In genomic region chr5:77644443-77645157, GRCh38 we compare ENCODE assay signal across 10 cellular contexts. TPM values are rescaled to one million over a fixed set of nuclear protein-coding genes. Genes with fewer than 3 reads are reported as not detected.
A peak's percentile ranks its signal among the peaks of the same experiment; 100 is the strongest.
DNase-seq lines count a peak whose midpoint lies in the region; ATAC-seq and TF ChIP-seq lines count a peak whose summit lies in the region.
"Had no signal": no experiment of that assay in that cellular context is flagged by ENCODE, and none has a peak within 500 bp of the region (broad histone marks: within the 10 kb centered on the region; RNA-seq: fewer than 3 reads in every experiment).

No MANE protein-coding gene starts in this region.

- H3K36me3 ChIP-seq in ACC112 (ENCODE audit: insufficient read depth, low read length), result no peaks in the 10 kb centered on the region
- no peaks in the 10 kb centered on the region for H3K36me3 ChIP-seq in Panc1 (ENCODE audit: control insufficient read depth, insufficient read depth, low read length)
- no peaks in the 10 kb centered on the region for H3K36me3 ChIP-seq in iPS-18a (ENCODE audit: control insufficient read depth, low read depth, low read length)

- ATAC-seq in Panc1, result no peak

- no peaks in the 10 kb centered on the region for H3K4me1 Mint-ChIP-seq in Calu3 (ENCODE audit: low read depth, unreplicated experiment)

- H3K36me3 Mint-ChIP-seq in Calu3 (ENCODE audit: insufficient read depth, unreplicated experiment), result no peaks in the 10 kb centered on the region

- no peaks in the 10 kb centered on the region for H3K9me3 ChIP-seq in Panc1 (ENCODE audit: control insufficient read depth, insufficient read depth, low read depth, low read length)
- no peaks in the 10 kb centered on the region for H3K9me3 ChIP-seq in iPS-18a (ENCODE audit: control insufficient read depth, low read depth, low read length)

- POLR2A ChIA-PET in Panc1 (lab: Charles Lee), result no interaction called here

- H3K9me3 Mint-ChIP-seq in Calu3 (ENCODE audit: low read depth, unreplicated experiment), result no peaks in the 10 kb centered on the region

- no peaks in the 10 kb centered on the region for H3K79me2 ChIP-seq in ACC112 (ENCODE audit: control insufficient read depth, insufficient read depth, low read length, unreplicated experiment)

- CTCF ChIA-PET in Calu3 (lab: Charles Lee), result no interaction called here
- CTCF ChIA-PET in Panc1 (lab: Charles Lee), result interaction anchor here (0.6 kb wide), 1 partner anchor 653 kb away, joined by 8 read pairs; no protein-coding TSS in a partner anchor

- H3K4me3 ChIP-seq in ACC112 (ENCODE audit: low read depth, low read length) (peak overlapping the region; percentile 24; the same call in 1 of the 2 replicates), Panc1 (ENCODE audit: low read depth in 2 of 2, low read length in 2 of 2) (peak overlapping the region; percentile 21 to 35), iPS-18a (ENCODE audit: low read length) (peak overlapping the region; percentile 39)

- no peak overlapping the region for H3K9ac ChIP-seq in iPS-18a (ENCODE audit: low read length)

- H3K27ac Mint-ChIP-seq in Calu3 (ENCODE audit: unreplicated experiment), result no peak overlapping the region

- in situ Hi-C loops in Panc1 (cut with HindIII; ENCODE audit: low pct_unique_long_range_greater_than_20kb, low sequenced_read_pairs), result no loop called here

- peaks cover 96% of the 10 kb centered on the region for H3K27me3 Mint-ChIP-seq in Calu3 (ENCODE audit: unreplicated experiment)

- H2AFZ ChIP-seq in ACC112 (ENCODE audit: low read length, unreplicated experiment), result no peak overlapping the region

- no TSS peak for BruUV-seq in Calu3 (replicated peaks; lab: Mats Ljungman, UMichigan)
- no TSS peak for BruUV-seq in Panc1 (replicated peaks; lab: Mats Ljungman, UMichigan)

- H3K4me1 ChIP-seq in ACC112 (ENCODE audit: control insufficient read depth, insufficient read depth, low read length, unreplicated experiment) (peaks cover 3% of the 10 kb centered on the region), Panc1 (ENCODE audit: control insufficient read depth, insufficient read depth, low read length) (no peaks in the 10 kb centered on the region), iPS-18a (ENCODE audit: control insufficient read depth, low read depth, low read length) (peaks cover 21% of the 10 kb centered on the region)

- no peak overlapping the region for H3K27ac ChIP-seq in ACC112 (ENCODE audit: low read depth, low read length)
- no peak overlapping the region for H3K27ac ChIP-seq in Panc1 (ENCODE audit: low read length)
- H3K27ac ChIP-seq in iPS-18a (ENCODE audit: low read length), result no peak overlapping the region

- intact Hi-C loops in Calu3 (cut with micrococcal nuclease; ENCODE audit: unreplicated experiment), result loop anchor here (10.0 kb wide), 1 partner anchor 360 kb away; no protein-coding TSS in a partner anchor
- intact Hi-C loops in Panc1 (cut with micrococcal nuclease; ENCODE audit: unreplicated experiment), result no loop called here
- intact Hi-C loops in head of caudate nucleus (cut with DNase I), result loop anchor here (5.0 to 10.0 kb wide), 3 partner anchors 133 to 350 kb away; partner anchors contain the start of gene TBCA

- peak overlapping the region; percentile 49 for H3K4me3 Mint-ChIP-seq in Calu3 (ENCODE audit: low read depth, unreplicated experiment)

- DNase-seq in Calu3, result no peak
- DNase-seq in Panc1 (ENCODE audit: low read depth, low spot score), result no peak
- no peak for DNase-seq in NCI-H345 (lab: John Stamatoyannopoulos, UW)
- DNase-seq in C1 segment of cervical spinal cord (lab: John Stamatoyannopoulos, UW), result no peak
- DNase-seq in NCI-H2227 treated with DMSO at 0.1 percent for 48 hours (lab: John Stamatoyannopoulos, UW), result no peak
- no peak for DNase-seq in head of caudate nucleus

- H3K27me3 ChIP-seq in ACC112 (ENCODE audit: insufficient read depth, low read length), result peaks cover 98% of the 10 kb centered on the region
- H3K27me3 ChIP-seq in Panc1 (ENCODE audit: control insufficient read depth, insufficient read depth, low read length), result peaks cover 19% of the 10 kb centered on the region
- H3K27me3 ChIP-seq in iPS-18a (ENCODE audit: control insufficient read depth, insufficient read depth, low read length), result peaks cover 100% of the 10 kb centered on the region

- no peak for TF ChIP-seq CTCF in Calu3 (IDR thresholded peaks at IDR 0.05; ENCODE audit: unreplicated experiment)
- TF ChIP-seq CTCF in Panc1 (IDR thresholded peaks at IDR 0.05), result no peak

RNA-seq across cellular contexts. Expression of gene OTP, which starts 6.1 kb away (rescaled TPM):
- total RNA-seq in Calu3 (2022) (0.12 TPM in 1 of 2 replicates, not detected in the other), Panc1 (2021; ENCODE audit: unreplicated experiment) (0.05 TPM)
- polyA plus RNA-seq in Panc1 (2012; ENCODE audit: insufficient read length), result 0.06 TPM
- total RNA-seq: bronchial epithelial cell, posterior vena cava had no signal
